Comparison of ENCODE assay signal across 10 cellular contexts in the genomic region with DNA sequence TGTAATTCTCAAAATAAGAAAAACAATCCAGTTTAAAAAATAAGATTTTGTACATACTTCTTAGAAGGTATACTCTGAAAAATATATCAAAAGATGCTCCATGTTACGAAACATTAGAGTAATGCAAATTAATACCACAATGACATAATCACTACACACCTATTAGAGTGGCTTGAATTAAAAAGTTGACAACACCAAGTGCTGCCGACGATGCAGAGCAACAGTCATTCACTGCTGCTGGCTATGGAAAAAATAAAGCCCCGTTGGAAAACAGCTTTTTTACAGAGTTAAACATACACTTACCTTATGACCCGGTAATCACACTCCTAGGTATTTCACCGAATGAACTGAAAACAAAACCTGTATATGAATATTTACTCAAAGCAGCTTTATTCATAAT.
"Had no signal": no experiment of that assay in that cellular context is flagged by ENCODE, and none has a peak within 500 bp of the region (broad histone marks: within the 10 kb centered on the region; RNA-seq: fewer than 3 reads in every experiment).

No MANE protein-coding gene starts in this region.

- H3K4me2 ChIP-seq: GM23338 had no signal

- FAIRE-seq: H1, H54, K562 had no signal

- H2AFZ ChIP-seq: GM23338 had no signal

- H3K4me3 Mint-ChIP-seq: GM23338, H9, HFFc6 had no signal

- H3K4me3 ChIP-seq: GM23338, K562 had no signal

- H3K4me1 Mint-ChIP-seq: GM23338, H9 had no signal

- H3K27ac Mint-ChIP-seq: GM23338, H9, HFFc6 had no signal

- ATAC-seq: GM23338 had no signal

- H3K9me3 Mint-ChIP-seq: GM23338, H9, HFFc6 had no signal

- DNase-seq: H9, HCEC 1CT, HFFc6, IMR-90, KG1 had no signal

- H3K27ac ChIP-seq: HL-60 had no signal
